8 cellular contexts compared by ENCODE assay signal in the genomic region with DNA sequence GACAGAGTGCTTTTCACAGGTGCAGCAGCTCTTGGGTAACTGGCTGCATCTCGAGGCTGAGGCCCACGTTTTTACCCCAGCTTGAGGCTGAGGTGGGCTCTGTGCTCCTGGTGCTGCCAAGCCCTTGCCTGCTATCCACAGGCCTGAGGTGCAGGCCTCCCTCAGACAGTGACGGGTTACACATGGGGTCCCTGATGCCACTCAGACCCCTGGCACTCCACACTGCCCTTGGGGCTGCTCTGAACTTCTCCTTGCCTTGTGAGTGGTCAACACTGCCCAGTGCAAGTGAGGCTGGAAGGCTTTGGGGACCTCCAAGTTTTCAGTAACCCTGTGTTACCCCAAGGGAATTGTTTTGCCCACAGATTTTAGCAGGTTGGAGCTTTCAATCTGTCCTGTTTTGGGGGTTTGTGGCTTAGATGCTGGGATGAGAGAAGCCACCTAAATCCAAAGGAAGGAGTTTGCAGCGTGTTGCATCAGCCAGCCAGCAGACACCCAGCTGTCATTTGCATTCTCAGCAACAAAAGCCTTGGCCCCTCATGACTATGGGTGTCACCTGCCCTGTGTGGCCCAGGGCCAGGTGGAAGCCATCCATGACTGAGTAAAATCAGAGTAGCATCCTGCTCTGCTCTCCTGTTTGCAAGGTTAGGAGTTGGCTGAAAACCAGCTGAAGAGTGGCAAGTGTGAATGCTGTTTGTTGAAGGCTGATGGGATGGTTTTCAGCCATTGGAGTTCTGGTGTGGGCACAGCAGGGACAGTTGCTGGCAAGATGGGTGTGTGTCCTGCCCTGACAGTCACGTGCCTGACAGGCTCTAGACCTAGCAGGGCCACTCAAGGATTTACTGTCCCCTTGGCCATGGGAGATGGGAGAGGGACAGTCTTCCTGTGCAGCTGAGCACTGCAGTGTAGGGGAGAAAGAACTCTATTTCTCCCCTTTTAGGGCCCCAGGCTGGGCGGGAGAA. TPM values are rescaled to one million over a fixed set of nuclear protein-coding genes. Genes with fewer than 3 reads are reported as not detected.
DNase-seq lines count a peak whose midpoint lies in the region; ATAC-seq and TF ChIP-seq lines count a peak whose summit lies in the region.

No MANE protein-coding gene starts in this region.

- H3K4me1 Mint-ChIP-seq in glutamatergic neuron (ENCODE audit: low read depth, unreplicated experiment), result peaks cover 12% of the 10 kb centered on the region

- peaks cover 5% of the 10 kb centered on the region for H3K36me3 Mint-ChIP-seq in glutamatergic neuron (ENCODE audit: unreplicated experiment)

- H3K4me3 Mint-ChIP-seq in glutamatergic neuron (ENCODE audit: unreplicated experiment), result peak overlapping the region; percentile 88

- ATAC-seq in HG03442 (IDR thresholded peaks at IDR 0.05; ENCODE audit: unreplicated experiment), result no peak
- no peak for ATAC-seq in activated CD4-positive, CD25-positive, alpha-beta regulatory T cell treated with anti-CD3 and anti-CD28 coated beads, Interleukin-2, amount 50 U/mL, for 24 hours

- no peak overlapping the region for H3K4me3 ChIP-seq in coronary artery

- TF ChIP-seq CTCF in glutamatergic neuron (IDR thresholded peaks at IDR 0.05; ENCODE audit: partially characterized antibody, unreplicated experiment) (no peak), coronary artery (IDR thresholded peaks at IDR 0.05) (no peak)

- H3K27me3 Mint-ChIP-seq in glutamatergic neuron (ENCODE audit: unreplicated experiment), result peaks cover 5% of the 10 kb centered on the region

- peaks cover 11% of the 10 kb centered on the region for H3K9me3 Mint-ChIP-seq in glutamatergic neuron (ENCODE audit: unreplicated experiment)

- peak overlapping the region; percentile 95 for H3K27ac Mint-ChIP-seq in glutamatergic neuron (ENCODE audit: unreplicated experiment)

- no peak overlapping the region for H3K27ac ChIP-seq in coronary artery

- DNase-seq in AG20443 (ENCODE audit: low spot score), result peak; percentile 34
- DNase-seq in HK-2 (ENCODE audit: unreplicated experiment), result peak; percentile 24
- DNase-seq in RPMI8226, result peak; percentile 93
- no peak for DNase-seq in glutamatergic neuron
- DNase-seq in globus pallidus (ENCODE audit: low spot score), result no peak
- DNase-seq in coronary artery (ENCODE audit: low spot score), result no peak

RNA-seq across cellular contexts. Expression of a gene that starts 3.2 kb away (rescaled TPM):
- 201 TPM for total RNA-seq in glutamatergic neuron (ENCODE audit: unreplicated experiment)

Comparison
In these comparisons a context has a peak if more than half of its experiments do, and no peak if none do; other contexts are left out.
1. DNase-seq: peak in AG20443 (single experiment), HK-2 (single experiment) and RPMI8226 (single experiment); none in glutamatergic neuron (single experiment), globus pallidus (single experiment) and coronary artery (single experiment).